29 cellular contexts compared by ENCODE assay signal in the genomic region with DNA sequence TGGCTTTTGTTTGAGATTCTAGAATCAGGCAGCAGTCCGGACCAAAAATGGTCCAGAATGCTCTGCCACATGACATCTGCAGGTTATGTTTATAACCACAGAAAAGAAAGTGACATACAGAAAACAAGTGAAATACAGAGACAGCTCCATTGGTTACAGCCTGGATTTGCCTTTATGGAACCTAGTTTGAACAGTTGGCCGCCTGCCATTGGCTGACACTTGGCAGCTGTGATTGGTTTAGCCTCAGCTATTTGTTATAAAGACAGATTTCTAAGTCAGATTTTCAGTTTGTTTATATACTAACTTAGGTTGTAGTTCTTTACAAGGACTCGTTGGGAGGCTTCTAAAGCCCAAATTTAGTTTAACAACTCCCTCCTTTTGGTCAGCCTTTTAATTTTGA. TPM values are rescaled to one million over a fixed set of nuclear protein-coding genes. Genes with fewer than 3 reads are reported as not detected.
DNase-seq lines count a peak whose midpoint lies in the region; ATAC-seq, FAIRE-seq and TF ChIP-seq lines count a peak whose summit lies in the region.
"Had no signal": no experiment of that assay in that cellular context is flagged by ENCODE, and none has a peak within 500 bp of the region (broad histone marks: within the 10 kb centered on the region; RNA-seq: fewer than 3 reads in every experiment).

No MANE protein-coding gene starts in this region.

- no peak overlapping the region for H4K5ac ChIP-seq in mesendoderm (ENCODE audit: low read length)

- H3K36me3 ChIP-seq in right lobe of liver (no peaks in the 10 kb centered on the region), HepG2 (replicated peaks in 1 of 2; ENCODE audit: control insufficient read depth in 1 of 2, insufficient read depth in 2 of 2, low read length in 2 of 2) (no peaks in the 10 kb centered on the region), mesendoderm (ENCODE audit: control insufficient read depth, insufficient read depth, low read length) (no peaks in the 10 kb centered on the region), suprapubic skin (no peaks in the 10 kb centered on the region)
- H3K36me3 ChIP-seq: BLaER1, SJCRH30 had no signal

- H3K4me1 ChIP-seq in right lobe of liver (no peaks in the 10 kb centered on the region), HepG2 (ENCODE audit: insufficient read depth, low read length) (no peaks in the 10 kb centered on the region), mesendoderm (ENCODE audit: control insufficient read depth, low read depth, low read length) (no peaks in the 10 kb centered on the region), suprapubic skin (no peaks in the 10 kb centered on the region)
- H3K4me1 ChIP-seq: BLaER1, SJCRH30 had no signal

- no peak overlapping the region for H3K9ac ChIP-seq in HepG2 (ENCODE audit: insufficient read depth, low read depth, low read length)
- H3K9ac ChIP-seq in mesendoderm (ENCODE audit: low read length) = no peak overlapping the region
- H3K9ac ChIP-seq: BLaER1 had no signal

- H3K9me3 ChIP-seq in right lobe of liver = no peaks in the 10 kb centered on the region
- peaks cover 50% of the 10 kb centered on the region for H3K9me3 ChIP-seq in HepG2 (ENCODE audit: low read length)
- H3K9me3 ChIP-seq in suprapubic skin = no peaks in the 10 kb centered on the region
- H3K9me3 ChIP-seq: BLaER1, SJCRH30 had no signal

- H4K20me1 ChIP-seq in HepG2 (ENCODE audit: insufficient read depth, low read length) = no peaks in the 10 kb centered on the region
- H4K20me1 ChIP-seq: BLaER1 had no signal

- no peak overlapping the region for H3K27ac Mint-ChIP-seq in MCF 10A (ENCODE audit: low read depth, unreplicated experiment)
- H3K27ac Mint-ChIP-seq: CD4-positive, alpha-beta T cell had no signal

- H3K27me3 Mint-ChIP-seq in MCF 10A (ENCODE audit: insufficient read depth, unreplicated experiment) = no peaks in the 10 kb centered on the region
- H3K27me3 Mint-ChIP-seq: CD4-positive, alpha-beta T cell had no signal

- no peak overlapping the region for H3K4me3 ChIP-seq in right lobe of liver
- H3K4me3 ChIP-seq in HepG2 (replicated peaks in 1 of 3; ENCODE audit: insufficient read depth in 1 of 3, low read depth in 2 of 3, low read length in 3 of 3) = no peak overlapping the region
- H3K4me3 ChIP-seq in choroid plexus epithelial cell (ENCODE audit: low read depth, low read length) = no peak overlapping the region
- H3K4me3 ChIP-seq in mesendoderm (ENCODE audit: low read length) = no peak overlapping the region
- H3K4me3 ChIP-seq in suprapubic skin = no peak overlapping the region
- H3K4me3 ChIP-seq: BLaER1, GM12878, PC-9, SJCRH30 had no signal

- TF ChIP-seq RAD21 in HepG2 (CRISPR knock-in tag; IDR thresholded peaks at IDR 0.05) = no peak

- no peaks in the 10 kb centered on the region for H3K4me1 Mint-ChIP-seq in MCF 10A (ENCODE audit: insufficient read depth, unreplicated experiment)

- peak overlapping the region; percentile 73 for H2BK120ac ChIP-seq in mesendoderm (ENCODE audit: low read depth, low read length)

- H4K8ac ChIP-seq in mesendoderm (ENCODE audit: low read depth, low read length) = no peak overlapping the region

- no peaks in the 10 kb centered on the region for H3K9me3 Mint-ChIP-seq in MCF 10A (ENCODE audit: unreplicated experiment)

- H3K4ac ChIP-seq in mesendoderm (ENCODE audit: low read depth, low read length) = peak overlapping the region; percentile 28

- 28% methylated on average over 3 of the region's 3 CpGs for WGBS in right lobe of liver (ENCODE audit: insufficient coverage, low coverage, low lambda C conversion rate, missing lambda C conversion rate)
- WGBS in HepG2 (ENCODE audit: low lambda C conversion rate) = 21% methylated on average over 3 of the region's 3 CpGs
- no CpG with 5 or more reads among the region's 3 CpGs for WGBS in mesendoderm (ENCODE audit: extremely low coverage, insufficient coverage, low lambda C conversion rate)
- 74% methylated on average over 3 of the region's 3 CpGs for WGBS in suprapubic skin

- POLR2A ChIA-PET in HepG2 (lab: Yijun Ruan, JAX) = no interaction called here
- POLR2A ChIA-PET in MCF 10A (lab: Yijun Ruan, JAX) = no interaction called here

- H3K56ac ChIP-seq in mesendoderm (ENCODE audit: low read length) = peak overlapping the region; percentile 59

- H2AFZ ChIP-seq in HepG2 (ENCODE audit: low read length) = no peak overlapping the region
- H2AFZ ChIP-seq: PC-9 had no signal

- H3K27me3 ChIP-seq in right lobe of liver (no peaks in the 10 kb centered on the region), HepG2 (ENCODE audit: control insufficient read depth in 1 of 2, insufficient read depth in 2 of 2, low read length in 2 of 2) (no peaks in the 10 kb centered on the region), mesendoderm (ENCODE audit: insufficient read depth, low read length, poor library complexity) (no peaks in the 10 kb centered on the region), suprapubic skin (no peaks in the 10 kb centered on the region)
- H3K27me3 ChIP-seq: BLaER1, SJCRH30 had no signal

- TF ChIP-seq EP300 in HepG2 (IDR thresholded peaks at IDR 0.05; ENCODE audit: low read depth in 2 of 2, low read length in 2 of 2) = no peak
- TF ChIP-seq EP300 in HepG2 (CRISPR knock-in tag; IDR thresholded peaks at IDR 0.05; ENCODE audit: borderline replicate concordance) = no peak
- no peak for TF ChIP-seq EP300 in suprapubic skin (IDR thresholded peaks at IDR 0.05)

- BruUV-seq in HepG2 (replicated peaks; lab: Mats Ljungman, UMichigan) (no TSS peak), MCF 10A (replicated peaks; lab: Mats Ljungman, UMichigan) (no TSS peak)

- no peak for TF ChIP-seq CTCF in right lobe of liver (IDR thresholded peaks at IDR 0.05)
- TF ChIP-seq CTCF in HepG2 (CRISPR knock-in tag; IDR thresholded peaks at IDR 0.05) = no peak
- TF ChIP-seq CTCF in choroid plexus epithelial cell (conservative IDR thresholded peaks at IDR 0.05; ENCODE audit: low read depth, low read length) = no peak
- TF ChIP-seq CTCF in suprapubic skin (IDR thresholded peaks at IDR 0.05) = no peak
- no peak for TF ChIP-seq CTCF in MCF 10A (IDR thresholded peaks at IDR 0.05; ENCODE audit: unreplicated experiment)

- TF ChIP-seq POLR2A in right lobe of liver (IDR thresholded peaks at IDR 0.05) = no peak
- TF ChIP-seq POLR2A in HepG2 (IDR thresholded peaks at IDR 0.05; ENCODE audit: insufficient read depth in 1 of 2, low read depth in 2 of 2, low read length in 2 of 2) = no peak
- TF ChIP-seq POLR2A in suprapubic skin (IDR thresholded peaks at IDR 0.05) = no peak

- no peak overlapping the region for H3K23ac ChIP-seq in mesendoderm (ENCODE audit: low read length)

- peak overlapping the region; percentile 6 for H3K18ac ChIP-seq in mesendoderm (ENCODE audit: low read length)

- H3K27ac ChIP-seq in right lobe of liver = no peak overlapping the region
- H3K27ac ChIP-seq in HepG2 (ENCODE audit: extremely low read length, insufficient read depth, low read length) = no peak overlapping the region
- H3K27ac ChIP-seq in mesendoderm (ENCODE audit: low read depth, low read length) = peak overlapping the region; percentile 68
- no peak overlapping the region for H3K27ac ChIP-seq in suprapubic skin
- H3K27ac ChIP-seq: BLaER1, PC-9, SJCRH30 had no signal

- no peak overlapping the region for H2BK15ac ChIP-seq in mesendoderm (replicated peaks; ENCODE audit: low read depth)

- H2AK5ac ChIP-seq in mesendoderm (ENCODE audit: low read length) = no peak overlapping the region

- no peaks in the 10 kb centered on the region for H3K36me3 Mint-ChIP-seq in MCF 10A (ENCODE audit: insufficient read depth, unreplicated experiment)

- CTCF ChIA-PET in HepG2 (lab: Yijun Ruan, JAX; ENCODE audit: low intra/inter-chr PET ratio, low total read pairs) (no interaction called here), MCF 10A (lab: Yijun Ruan, JAX) (no interaction called here)

- peak overlapping the region; percentile 65 for H2BK5ac ChIP-seq in mesendoderm (ENCODE audit: low read length)

- peak in 1 of 4 donors; percentile 26 for ATAC-seq in right lobe of liver
- ATAC-seq in HepG2 = no peak
- ATAC-seq in HG03196 (IDR thresholded peaks at IDR 0.05; ENCODE audit: unreplicated experiment) = no peak
- ATAC-seq: GM12878, HCT116, Right ventricle myocardium inferior, SK-N-SH treated with all-trans-retinoic acid at 6 μM for 48 hours had no signal

- intact Hi-C loops in right lobe of liver (cut with DNase I) = no loop called here
- intact Hi-C loops in HepG2 (cut with micrococcal nuclease; ENCODE audit: unreplicated experiment) = no loop called here
- intact Hi-C loops in MCF 10A (cut with micrococcal nuclease) = no loop called here

- FAIRE-seq in HepG2 (lab: Jason Lieb, UNC) = no peak
- FAIRE-seq: D721Med, GM12878 had no signal

- in situ Hi-C loops in HepG2 (cut with HindIII; ENCODE audit: extremely low pct_ligation_motif_present, low pct_unique_long_range_greater_than_20kb) = no loop called here

- no peak overlapping the region for H3K4me3 Mint-ChIP-seq in MCF 10A (ENCODE audit: unreplicated experiment)
- H3K4me3 Mint-ChIP-seq: CD4-positive, alpha-beta T cell had no signal

- H3K4me2 ChIP-seq in HepG2 (ENCODE audit: low read depth, low read length) = no peak overlapping the region
- H3K4me2 ChIP-seq in mesendoderm (ENCODE audit: low read length) = no peak overlapping the region
- H3K4me2 ChIP-seq: BLaER1, PC-9 had no signal

- peak in 2 of 3 donors; percentile 51 to 57 for DNase-seq in right lobe of liver
- DNase-seq in HepG2 (ENCODE audit: low spot score) = no peak
- DNase-seq in choroid plexus epithelial cell (ENCODE audit: low read depth) = peak; percentile 2
- no peak for DNase-seq in mesendoderm
- no peak for DNase-seq in suprapubic skin (ENCODE audit: low spot score in 2 of 2)
- DNase-seq in MCF 10A (ENCODE audit: unreplicated experiment) = no peak
- DNase-seq: CD4-positive, alpha-beta T cell; EL; GDM1; KBM-7; NCI-H1048; NCI-H1417; NCI-H1694 treated with DMSO at 0.1 percent for 48 hours; NCI-H2081; NCI-H2171; NCI-H345; NCI-H510A treated with DMSO at 0.1 percent for 48 hours; NK-92 treated with Interleukin-12 subunit alpha and Interleukin-12 subunit beta, amount 100 ng/mL, for 24 hours; PC-9; SJCRH30 had no signal

- H3K79me1 ChIP-seq in mesendoderm (ENCODE audit: low read length) = no peaks in the 10 kb centered on the region

- H3K79me2 ChIP-seq in HepG2 (ENCODE audit: insufficient read depth, low read length) (no peaks in the 10 kb centered on the region), mesendoderm (ENCODE audit: control insufficient read depth, insufficient read depth, low read length) (no peaks in the 10 kb centered on the region)

RNA-seq across cellular contexts. Expression of gene IL9R, which starts 40.8 kb away (rescaled TPM):
- total RNA-seq in right lobe of liver (under 1 TPM in 3 of 6 experiments, not detected in 3; 0.18 to 0.37 (median 0.18) TPM), HepG2 (2016; rRNA removed; fragmentation: Illumina TruSeq; extraction: Trizol) (not detected in 2 replicates), suprapubic skin (under 1 TPM; 0.38 to 0.64 (median 0.41) TPM), MCF 10A (2022) (0.23 TPM in 1 of 2 replicates, not detected in the other)
- not detected in 2 replicates for total RNA-seq in HepG2 (2016; cell fraction: cytosol; rRNA removed; fragmentation: Illumina TruSeq; extraction: Trizol; ENCODE audit: low read depth)
- total RNA-seq in HepG2 (2016; cell fraction: insoluble cytoplasmic fraction; rRNA removed; fragmentation: Illumina TruSeq; extraction: Trizol) = not detected in 2 replicates
- total RNA-seq in HepG2 (2016; cell fraction: membrane; rRNA removed; fragmentation: Illumina TruSeq; extraction: Trizol) = not detected in 2 replicates
- not detected in 2 replicates for total RNA-seq in HepG2 (2016; cell fraction: nucleus; rRNA removed; fragmentation: Illumina TruSeq; extraction: Trizol)
- polyA plus RNA-seq in HepG2 (2011; rRNA removed) = 0.05 TPM in 1 of 2 replicates, not detected in the other
- 0.03 TPM in 1 of 2 replicates, not detected in the other for polyA plus RNA-seq in HepG2 (2011; cell fraction: cytosol; rRNA removed)
- 0.12 and 0.16 TPM in 2 replicates for polyA plus RNA-seq in HepG2 (2011; cell fraction: nucleus; rRNA removed)
- not detected in 2 replicates for polyA plus RNA-seq in HepG2 (2012)
- polyA plus RNA-seq in HepG2 (2016; cell fraction: cytosol; fragmentation: Illumina TruSeq; extraction: Trizol; ENCODE audit: low read depth) = not detected in 2 replicates
- polyA plus RNA-seq in HepG2 (2016; cell fraction: insoluble cytoplasmic fraction; fragmentation: Illumina TruSeq; extraction: Trizol; ENCODE audit: low read depth) = not detected in 2 replicates
- not detected in 2 replicates for polyA plus RNA-seq in HepG2 (2016; cell fraction: membrane; fragmentation: Illumina TruSeq; extraction: Trizol; ENCODE audit: low read depth)
- 0.23 and 0.38 TPM in 2 replicates for polyA plus RNA-seq in HepG2 (2016; cell fraction: nucleus; fragmentation: Illumina TruSeq; extraction: Trizol; ENCODE audit: insufficient read depth, low read depth)
- polyA minus RNA-seq in HepG2 (2011; rRNA and poly(A)+ RNA removed; ENCODE audit: low replicate concordance) = 0.06 TPM in 1 of 2 replicates, not detected in the other
- polyA minus RNA-seq in HepG2 (2011; cell fraction: cytosol; rRNA and poly(A)+ RNA removed) = not detected in 2 replicates
- polyA minus RNA-seq in HepG2 (2011; cell fraction: nucleus; rRNA and poly(A)+ RNA removed) = not detected in 2 replicates
- polyA plus RNA-seq in mesendoderm (2013, experiment 1 of 2) = 0.07 TPM
- polyA plus RNA-seq in mesendoderm (2013, experiment 2 of 2) = 0.06 TPM
- total RNA-seq: A172, H4, Right ventricle myocardium inferior, SJCRH30 had no signal

Comparison
In these comparisons a context has a peak if more than half of its experiments do, and no peak if none do; other contexts are left out.
1. DNase-seq: peak in right lobe of liver (2 of 3) and choroid plexus epithelial cell (single experiment); none in HepG2 (single experiment), mesendoderm (single experiment), suprapubic skin (0 of 2) and MCF 10A (single experiment).